Comparison of ENCODE assay signal across 8 cellular contexts in the genomic region with DNA sequence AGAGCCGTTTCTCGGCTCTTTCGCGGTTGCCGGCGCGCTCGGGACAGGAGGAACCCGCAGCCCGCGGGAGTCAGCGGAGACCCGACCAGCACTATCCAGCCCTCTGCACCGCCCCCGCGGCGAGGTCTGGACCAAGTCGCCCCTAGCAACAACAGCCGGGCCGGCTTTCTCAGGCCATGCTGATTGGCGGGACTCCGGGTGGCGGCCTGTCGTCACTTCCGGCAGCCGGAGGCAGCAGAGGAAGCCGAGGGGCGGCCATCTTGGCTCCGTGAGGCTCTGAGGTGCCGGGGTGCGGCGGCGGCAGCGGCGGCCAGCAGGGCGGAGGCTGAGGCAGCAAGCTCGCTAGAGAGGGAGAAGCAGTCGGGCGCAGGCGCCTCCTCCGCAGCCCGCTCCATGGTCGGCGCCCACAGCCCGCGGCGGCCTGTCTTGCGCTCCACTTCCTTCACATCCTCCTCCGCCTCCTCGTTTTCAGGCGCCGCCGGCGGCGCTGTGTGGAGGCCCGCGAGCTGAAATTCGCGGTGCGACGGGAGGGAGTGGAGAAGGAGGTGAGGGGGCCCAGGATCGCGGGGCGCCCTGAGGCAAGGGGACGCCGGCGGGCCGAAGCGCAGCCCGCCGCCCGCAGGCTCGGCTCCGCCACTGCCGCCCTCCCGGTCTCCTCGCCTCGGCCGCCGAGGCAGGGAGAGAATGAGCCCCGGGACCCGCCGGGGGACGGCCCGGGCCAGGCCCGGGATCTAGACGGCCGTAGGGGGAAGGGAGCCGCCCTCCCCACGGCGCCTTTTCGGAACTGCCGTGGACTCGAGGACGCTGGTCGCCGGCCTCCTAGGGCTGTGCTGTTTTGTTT. TPM values are rescaled to one million over a fixed set of nuclear protein-coding genes. Genes with fewer than 3 reads are reported as not detected.
A peak's percentile ranks its signal among the peaks of the same experiment; 100 is the strongest.
DNase-seq lines count a peak whose midpoint lies in the region; ATAC-seq and TF ChIP-seq lines count a peak whose summit lies in the region.

A gene (plus strand): TSS at position 263 of the 841 bp plus-strand sequence. CDS start 615 bp downstream, outside the sequence.

- H3K9me3 ChIP-seq in mucosa of rectum (ENCODE audit: control insufficient read depth in 2 of 2, low read length in 2 of 2) = no peaks in the 10 kb centered on the region

- peak; percentile 88 for ATAC-seq in GM21723 (IDR thresholded peaks at IDR 0.05; ENCODE audit: unreplicated experiment)

- H3K27me3 ChIP-seq in mucosa of rectum (ENCODE audit: control insufficient read depth in 2 of 2, insufficient read depth in 2 of 2, low read length in 2 of 2) = no peaks in the 10 kb centered on the region

- peaks cover 30% of the 10 kb centered on the region for H3K36me3 Mint-ChIP-seq in activated T-cell treated with anti-CD3 and anti-CD28 coated beads, Interleukin-2, amount 50 U/mL, for 24 hours (ENCODE audit: low read depth)

- H3K4me1 ChIP-seq in mucosa of rectum (ENCODE audit: control insufficient read depth in 2 of 2, insufficient read depth in 2 of 2, low read length in 2 of 2) = peaks cover 19 to 27% of the 10 kb centered on the region in 2 donors

- H3K27me3 Mint-ChIP-seq in activated T-cell treated with anti-CD3 and anti-CD28 coated beads, Interleukin-2, amount 50 U/mL, for 24 hours = no peaks in the 10 kb centered on the region

- peaks cover 44% of the 10 kb centered on the region for H3K4me1 Mint-ChIP-seq in activated T-cell treated with anti-CD3 and anti-CD28 coated beads, Interleukin-2, amount 50 U/mL, for 24 hours (ENCODE audit: low read depth)

- H3K4me3 Mint-ChIP-seq in activated T-cell treated with anti-CD3 and anti-CD28 coated beads, Interleukin-2, amount 50 U/mL, for 24 hours = peak within 1 kb of the TSS; percentile 96

- TF ChIP-seq POLR2A in erythroblast (IDR thresholded peaks at IDR 0.05; ENCODE audit: low read length) = peak; percentile 95

- peak within 1 kb of the TSS; percentile 96 for H3K27ac Mint-ChIP-seq in activated T-cell treated with anti-CD3 and anti-CD28 coated beads, Interleukin-2, amount 50 U/mL, for 24 hours

- peak; percentile 98 for DNase-seq in DMS79 (lab: John Stamatoyannopoulos, UW)
- DNase-seq in KG1 (lab: John Stamatoyannopoulos, UW) = peak; percentile 91
- peak; percentile 97 for DNase-seq in activated T-cell treated with anti-CD3 and anti-CD28 coated beads, Interleukin-2, amount 50 U/mL, for 24 hours
- peak; percentile 98 to 99 for DNase-seq in erythroblast (lab: John Stamatoyannopoulos, UW)
- peak; percentile 97 for DNase-seq in stimulated activated CD8-positive, alpha-beta memory T cell treated with anti-CD3 and anti-CD28 coated beads, Interleukin-4, amount 100 ng/mL, for 48 hours

- no peaks in the 10 kb centered on the region for H3K9me3 Mint-ChIP-seq in activated T-cell treated with anti-CD3 and anti-CD28 coated beads, Interleukin-2, amount 50 U/mL, for 24 hours

- peak within 1 kb of the TSS; percentile 98 to 99 for H3K27ac ChIP-seq in mucosa of rectum (ENCODE audit: low read depth in 2 of 2, low read length in 2 of 2)

- H3K9ac ChIP-seq in mucosa of rectum (ENCODE audit: low read depth in 1 of 2, low read length in 2 of 2) = peak within 1 kb of the TSS; percentile 91 to 98

- no peaks in the 10 kb centered on the region for H3K36me3 ChIP-seq in mucosa of rectum (ENCODE audit: control insufficient read depth in 2 of 2, insufficient read depth in 2 of 2, low read length in 2 of 2)

- H3K4me3 ChIP-seq in mucosa of rectum (ENCODE audit: low read length in 2 of 2) = peak within 1 kb of the TSS; percentile 85 to 98

TF ChIP-seq in PFSK-1, 5 proteins besides CTCF, POLR2A, EP300 and RAD21:
- peak; percentile 67; the same call in 1 of the 2 replicates for TF ChIP-seq TAF1 (IDR thresholded peaks at IDR 0.05; ENCODE audit: borderline replicate concordance, insufficient read depth, low read length)
- TF ChIP-seq SIN3A (IDR thresholded peaks at IDR 0.05; ENCODE audit: borderline replicate concordance, insufficient read depth, low read length) = no peak
- TF ChIP-seq FOXP2 (optimal IDR thresholded peaks at IDR 0.05; ENCODE audit: borderline replicate concordance, extremely low read depth, extremely low read length, insufficient read depth) = peak; percentile 46
- peak; percentile 73 for TF ChIP-seq POLR2AphosphoS5 (IDR thresholded peaks at IDR 0.05; ENCODE audit: low read depth, low read length)
- TF ChIP-seq, protein P1, sequence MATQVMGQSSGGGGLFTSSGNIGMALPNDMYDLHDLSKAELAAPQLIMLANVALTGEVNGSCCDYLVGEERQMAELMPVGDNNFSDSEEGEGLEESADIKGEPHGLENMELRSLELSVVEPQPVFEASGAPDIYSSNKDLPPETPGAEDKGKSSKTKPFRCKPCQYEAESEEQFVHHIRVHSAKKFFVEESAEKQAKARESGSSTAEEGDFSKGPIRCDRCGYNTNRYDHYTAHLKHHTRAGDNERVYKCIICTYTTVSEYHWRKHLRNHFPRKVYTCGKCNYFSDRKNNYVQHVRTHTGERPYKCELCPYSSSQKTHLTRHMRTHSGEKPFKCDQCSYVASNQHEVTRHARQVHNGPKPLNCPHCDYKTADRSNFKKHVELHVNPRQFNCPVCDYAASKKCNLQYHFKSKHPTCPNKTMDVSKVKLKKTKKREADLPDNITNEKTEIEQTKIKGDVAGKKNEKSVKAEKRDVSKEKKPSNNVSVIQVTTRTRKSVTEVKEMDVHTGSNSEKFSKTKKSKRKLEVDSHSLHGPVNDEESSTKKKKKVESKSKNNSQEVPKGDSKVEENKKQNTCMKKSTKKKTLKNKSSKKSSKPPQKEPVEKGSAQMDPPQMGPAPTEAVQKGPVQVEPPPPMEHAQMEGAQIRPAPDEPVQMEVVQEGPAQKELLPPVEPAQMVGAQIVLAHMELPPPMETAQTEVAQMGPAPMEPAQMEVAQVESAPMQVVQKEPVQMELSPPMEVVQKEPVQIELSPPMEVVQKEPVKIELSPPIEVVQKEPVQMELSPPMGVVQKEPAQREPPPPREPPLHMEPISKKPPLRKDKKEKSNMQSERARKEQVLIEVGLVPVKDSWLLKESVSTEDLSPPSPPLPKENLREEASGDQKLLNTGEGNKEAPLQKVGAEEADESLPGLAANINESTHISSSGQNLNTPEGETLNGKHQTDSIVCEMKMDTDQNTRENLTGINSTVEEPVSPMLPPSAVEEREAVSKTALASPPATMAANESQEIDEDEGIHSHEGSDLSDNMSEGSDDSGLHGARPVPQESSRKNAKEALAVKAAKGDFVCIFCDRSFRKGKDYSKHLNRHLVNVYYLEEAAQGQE (IDR thresholded peaks at IDR 0.05; ENCODE audit: insufficient read depth in 1 of 2, low read depth in 2 of 2, low read length in 2 of 2) = no peak

RNA-seq across cellular contexts. Expression of the gene that starts here (rescaled TPM):
- polyA plus RNA-seq in PFSK-1 (2012; ENCODE audit: insufficient read length, low read depth) = 77.9 TPM

Comparison
In these comparisons a context has a peak if more than half of its experiments do, and no peak if none do; other contexts are left out.
1. Peak in every context shown above with its lines: DNase-seq, ATAC-seq, H3K4me3 ChIP-seq and H3K27ac ChIP-seq.